ENCODE assay signal across 8 cellular contexts in genomic region chr12:57590892-57591566, GRCh38. TPM values are rescaled to one million over a fixed set of nuclear protein-coding genes. Genes with fewer than 3 reads are reported as not detected.
A peak's percentile ranks its signal among the peaks of the same experiment; 100 is the strongest.
DNase-seq lines count a peak whose midpoint lies in the region; ATAC-seq and TF ChIP-seq lines count a peak whose summit lies in the region.

TSS of gene PIP4K2C (plus strand) at chr12:57591192. CDS start at chr12:57591290, 98 bp downstream.

- peak within 1 kb of the TSS; percentile 54 for H3K14ac ChIP-seq in H9 (ENCODE audit: insufficient read depth, low read length)

- H3K18ac ChIP-seq in H9 (ENCODE audit: insufficient read length, low read depth, low read length), result peak within 1 kb of the TSS; percentile 85

- H4K20me1 ChIP-seq in H9 (ENCODE audit: control insufficient read depth, insufficient read depth, insufficient read length) (no peaks in the 10 kb centered on the region), MM.1S (ENCODE audit: insufficient read depth, low read length) (no peaks in the 10 kb centered on the region), SK-N-SH (ENCODE audit: insufficient read depth) (no peaks in the 10 kb centered on the region)

- no peak within 1 kb of the TSS for H4K8ac ChIP-seq in H9 (replicated peaks; ENCODE audit: insufficient read length, low read depth, low read length)

- H4K91ac ChIP-seq in H9 (ENCODE audit: insufficient read length, low read depth, low read length), result no peak within 1 kb of the TSS

- H3K27ac ChIP-seq in H9 (ENCODE audit: insufficient read length, low read depth, low read length), result peak within 1 kb of the TSS; percentile 36
- peak within 1 kb of the TSS; percentile 10; the same call in 1 of the 2 replicates for H3K27ac ChIP-seq in MM.1S (ENCODE audit: low read length)
- H3K27ac ChIP-seq in SK-N-SH (ENCODE audit: low read depth in 2 of 2, low read length in 1 of 2), result peak within 1 kb of the TSS; percentile 6 to 47; a peak in 2 of 4 replicates
- H3K27ac ChIP-seq in temporal lobe (ENCODE audit: low read depth, low read length), result peak within 1 kb of the TSS; percentile 70

- H3K27me3 ChIP-seq in H9 (ENCODE audit: insufficient read depth, low read length) (no peaks in the 10 kb centered on the region), MM.1S (replicated peaks; ENCODE audit: insufficient read depth, low read length) (peaks cover 22% of the 10 kb centered on the region; the same call in 1 of the 2 replicates), SK-N-SH (ENCODE audit: insufficient read depth) (no peaks in the 10 kb centered on the region)

- H3K4me1 Mint-ChIP-seq in H9, result peaks cover 15 to 20% of the 10 kb centered on the region in 2 experiments

- peaks cover 8% of the 10 kb centered on the region for H3K79me1 ChIP-seq in H9 (ENCODE audit: insufficient read depth, low read depth, low read length, poor library complexity, severe bottlenecking)

- no CpG with 5 or more reads among the region's 61 CpGs for WGBS in H9 (ENCODE audit: extremely low coverage, insufficient read length, low lambda C conversion rate)
- 3% methylated on average over 27 of the region's 61 CpGs for WGBS in SK-N-SH (ENCODE audit: low lambda C conversion rate)

- H3K79me2 ChIP-seq in H9 (ENCODE audit: insufficient read depth, low read length) (peaks cover 3% of the 10 kb centered on the region; the same call in 1 of the 2 replicates), MM.1S (ENCODE audit: low read length) (peaks cover 23% of the 10 kb centered on the region), SK-N-SH (ENCODE audit: insufficient read depth) (peaks cover 8% of the 10 kb centered on the region; the same call in 1 of the 2 replicates)

- TF ChIP-seq EP300 in SK-N-SH (IDR thresholded peaks at IDR 0.05; ENCODE audit: borderline replicate concordance in 1 of 2, low read depth in 1 of 2, low read length in 1 of 2), result no peak

- H3K56ac ChIP-seq in H9 (ENCODE audit: insufficient read length, low read depth, low read length), result no peak within 1 kb of the TSS

- no peak within 1 kb of the TSS for H2BK120ac ChIP-seq in H9 (ENCODE audit: low read depth, low read length, poor library complexity, severe bottlenecking)

- no peak within 1 kb of the TSS for H4K5ac ChIP-seq in H9 (ENCODE audit: insufficient read length, low read depth, low read length)

- H3K27ac Mint-ChIP-seq in H9, result peak within 1 kb of the TSS; percentile 7 to 92 (median 73); a peak in 5 of 7 replicates

- peak within 1 kb of the TSS; percentile 35 for H3K9ac ChIP-seq in H9 (ENCODE audit: extremely low read depth, insufficient read length, low read length)
- peak within 1 kb of the TSS; percentile 76 for H3K9ac ChIP-seq in MM.1S (ENCODE audit: low read length)
- peak within 1 kb of the TSS; percentile 67 for H3K9ac ChIP-seq in SK-N-SH

- no peak within 1 kb of the TSS for H2BK12ac ChIP-seq in H9 (ENCODE audit: insufficient read length, low read depth, low read length)

- peak within 1 kb of the TSS; percentile 94 for H3K4me3 ChIP-seq in MM.1S (ENCODE audit: low read length)
- H3K4me3 ChIP-seq in SK-N-SH (ENCODE audit: low read depth in 2 of 2, low read length in 1 of 2), result peak within 1 kb of the TSS; percentile 89 to 92

- H2AK5ac ChIP-seq in H9 (ENCODE audit: insufficient read length, low read length), result no peak within 1 kb of the TSS

- no peak within 1 kb of the TSS for H2BK5ac ChIP-seq in H9 (ENCODE audit: insufficient read length, low read length)

- TF ChIP-seq RAD21 in SK-N-SH (IDR thresholded peaks at IDR 0.05; ENCODE audit: low read length), result no peak

- no peak for TF ChIP-seq CTCF in H9 (conservative IDR thresholded peaks at IDR 0.05)
- TF ChIP-seq CTCF in MM.1S (IDR thresholded peaks at IDR 0.05; ENCODE audit: low read length), result no peak
- TF ChIP-seq CTCF in SK-N-SH (IDR thresholded peaks at IDR 0.05), result no peak
- no peak for TF ChIP-seq CTCF in omental fat pad (IDR thresholded peaks at IDR 0.05)

- H3K4me1 ChIP-seq in H9 (ENCODE audit: insufficient read depth, low read length), result peaks cover 5% of the 10 kb centered on the region; the same call in 1 of the 2 replicates
- peaks cover 14% of the 10 kb centered on the region; the same call in 1 of the 2 replicates for H3K4me1 ChIP-seq in MM.1S (ENCODE audit: low read length)
- peaks cover 8 to 14% of the 10 kb centered on the region in 2 experiments; a peak in 2 of 4 replicates for H3K4me1 ChIP-seq in SK-N-SH (ENCODE audit: control insufficient read depth in 1 of 2, insufficient read depth in 2 of 2, low read depth in 1 of 2, low read length in 1 of 2)

- POLR2A ChIA-PET in SK-N-SH (lab: Yijun Ruan, JAX), result interaction anchor here (1.1 to 2.7 kb wide), 7 partner anchors 9 to 154 kb away, joined by 3 to 21 read pairs (median 6); partner anchors contain the start of genes ARHGEF25 and TSPAN31

- H3F3A ChIP-seq in MM.1S (ENCODE audit: insufficient read depth, low read length), result 0 out of 2 replicates have a peak, but pooled peaks cover 3% of the 10 kb centered on the region
- H3F3A ChIP-seq in SK-N-SH (replicated peaks; ENCODE audit: insufficient read depth), result peaks cover 3% of the 10 kb centered on the region

- H3T11ph ChIP-seq in H9 (ENCODE audit: low read length), result no peak within 1 kb of the TSS

- no peaks in the 10 kb centered on the region for H3K9me3 Mint-ChIP-seq in H9

- H2BK20ac ChIP-seq in H9 (ENCODE audit: low read depth, low read length, poor library complexity, severe bottlenecking), result no peak within 1 kb of the TSS

- H3K4ac ChIP-seq in H9 (ENCODE audit: low read depth, low read length), result no peak within 1 kb of the TSS

- DNase-seq in GF-D8 (lab: John Stamatoyannopoulos, UW), result peak; percentile 29
- peak; percentile 98 for DNase-seq in H9
- peak; percentile 92 for DNase-seq in MM.1S
- peak; percentile 90 for DNase-seq in SK-N-SH
- peak; percentile 72 for DNase-seq in activated naive CD4-positive, alpha-beta T cell treated with anti-CD3 and anti-CD28 coated beads, Interleukin-2, amount 50 U/mL, for 16 hours
- DNase-seq in glomerular visceral epithelial cell (ENCODE audit: extremely low spot score), result peak; percentile 84
- peak; percentile 43 for DNase-seq in omental fat pad (ENCODE audit: low spot score)

- peaks cover 16% of the 10 kb centered on the region for H3K23me2 ChIP-seq in H9 (ENCODE audit: insufficient read length, low read depth, low read length, poor library complexity, severe bottlenecking)

- peaks cover 0 to 14% (median 10%) of the 10 kb centered on the region in 3 experiments; a peak in 6 of 7 replicates for H3K36me3 Mint-ChIP-seq in H9 (ENCODE audit: insufficient read depth in 1 of 3, low read depth in 3 of 3)

- ATAC-seq in omental fat pad (ENCODE audit: low FRiP score), result peak; percentile 98

- CTCF ChIA-PET in SK-N-SH (lab: Yijun Ruan, JAX), result interaction anchor here (0.9 to 7.0 kb wide), 12 partner anchors 9 to 145 kb away, joined by 3 to 85 read pairs (median 5); partner anchors contain the start of genes B4GALNT1 and OS9

- peak within 1 kb of the TSS; percentile 24 for H2AFZ ChIP-seq in H9 (ENCODE audit: low read length)
- peak within 1 kb of the TSS; percentile 98 for H2AFZ ChIP-seq in MM.1S (ENCODE audit: low read length)
- peak within 1 kb of the TSS; percentile 82 for H2AFZ ChIP-seq in SK-N-SH (ENCODE audit: low read depth)

- no peak within 1 kb of the TSS for H3K23ac ChIP-seq in H9 (ENCODE audit: insufficient read length, low read depth, low read length)

- H3K9me3 ChIP-seq in H9 (ENCODE audit: control insufficient read depth, low read depth, low read length), result no peaks in the 10 kb centered on the region
- H3K9me3 ChIP-seq in MM.1S (replicated peaks; ENCODE audit: insufficient read depth, low read length), result no peaks in the 10 kb centered on the region
- H3K9me3 ChIP-seq in SK-N-SH, result no peaks in the 10 kb centered on the region

- H3K4me2 ChIP-seq in H9 (ENCODE audit: insufficient read depth, insufficient read length, low read length), result peak within 1 kb of the TSS; percentile 58
- peak within 1 kb of the TSS; percentile 99 for H3K4me2 ChIP-seq in MM.1S (ENCODE audit: low read depth, low read length)
- peak within 1 kb of the TSS; percentile 92 for H3K4me2 ChIP-seq in SK-N-SH

- peak within 1 kb of the TSS; percentile 84 to 93 for H3K4me3 Mint-ChIP-seq in H9

- H3K27me3 Mint-ChIP-seq in H9 (ENCODE audit: low read depth), result no peaks in the 10 kb centered on the region

- H3K9me2 ChIP-seq in MM.1S (replicated peaks; ENCODE audit: insufficient read depth, low read length), result no peaks in the 10 kb centered on the region
- no peaks in the 10 kb centered on the region for H3K9me2 ChIP-seq in SK-N-SH

- no peaks in the 10 kb centered on the region for H3K36me3 ChIP-seq in MM.1S (replicated peaks; ENCODE audit: insufficient read depth, low read length)
- H3K36me3 ChIP-seq in SK-N-SH (replicated peaks in 1 of 2; ENCODE audit: control insufficient read depth in 1 of 2, insufficient read depth in 2 of 2, low read length in 1 of 2), result peaks cover 6 to 13% of the 10 kb centered on the region in 2 experiments

- no peak within 1 kb of the TSS for H2BK15ac ChIP-seq in H9 (ENCODE audit: low read depth, low read length)

TF ChIP-seq in SK-N-SH, 30 proteins besides CTCF, POLR2A, EP300 and RAD21 (continues in another document):
- no peak for TF ChIP-seq YY1 (IDR thresholded peaks at IDR 0.05; ENCODE audit: low read depth)
- no peak for TF ChIP-seq CHD2 (IDR thresholded peaks at IDR 0.05; ENCODE audit: low read length, partially characterized antibody)
- no peak for TF ChIP-seq NRF1 (IDR thresholded peaks at IDR 0.05; ENCODE audit: low read depth, low read length)
- TF ChIP-seq, protein P1, sequence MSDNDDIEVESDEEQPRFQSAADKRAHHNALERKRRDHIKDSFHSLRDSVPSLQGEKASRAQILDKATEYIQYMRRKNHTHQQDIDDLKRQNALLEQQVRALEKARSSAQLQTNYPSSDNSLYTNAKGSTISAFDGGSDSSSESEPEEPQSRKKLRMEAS (IDR thresholded peaks at IDR 0.05; ENCODE audit: low read depth), result peak; percentile 82
- peak; percentile 87 for TF ChIP-seq ELF1 (IDR thresholded peaks at IDR 0.05)
- TF ChIP-seq SIN3A (IDR thresholded peaks at IDR 0.05; ENCODE audit: borderline replicate concordance, low read depth, low read length), result peak; percentile 67; the same call in 1 of the 2 replicates
- peak; percentile 57 for TF ChIP-seq GABPA (IDR thresholded peaks at IDR 0.05; ENCODE audit: low read depth)
- TF ChIP-seq, protein P2, sequence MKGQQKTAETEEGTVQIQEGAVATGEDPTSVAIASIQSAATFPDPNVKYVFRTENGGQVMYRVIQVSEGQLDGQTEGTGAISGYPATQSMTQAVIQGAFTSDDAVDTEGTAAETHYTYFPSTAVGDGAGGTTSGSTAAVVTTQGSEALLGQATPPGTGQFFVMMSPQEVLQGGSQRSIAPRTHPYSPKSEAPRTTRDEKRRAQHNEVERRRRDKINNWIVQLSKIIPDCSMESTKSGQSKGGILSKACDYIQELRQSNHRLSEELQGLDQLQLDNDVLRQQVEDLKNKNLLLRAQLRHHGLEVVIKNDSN (IDR thresholded peaks at IDR 0.05; ENCODE audit: borderline replicate concordance, low read depth), result peak; percentile 97
- TF ChIP-seq RCOR1 (IDR thresholded peaks at IDR 0.05; ENCODE audit: low read length), result no peak

RNA-seq across cellular contexts. Expression of gene PIP4K2C, which starts in this region (rescaled TPM):
- total RNA-seq in H9 (2021) (37.1 and 40.7 TPM in 2 replicates), omental fat pad (10 to 100 TPM; 16.9 to 21.3 (median 17.6) TPM), temporal lobe (10.3 TPM)
- 34.2 and 40.1 TPM in 2 replicates for polyA plus RNA-seq in SK-N-SH (2012; rRNA removed)
- 35.5 and 40.3 TPM in 2 replicates for polyA plus RNA-seq in SK-N-SH (2012; cell fraction: cytosol; rRNA removed)
- 25.2 and 35.0 TPM in 2 replicates for polyA plus RNA-seq in SK-N-SH (2012; cell fraction: nucleus; rRNA removed)

Comparison
In these comparisons a context has a peak if more than half of its experiments do, and no peak if none do; other contexts are left out.
1. Peak in every context shown above with its lines: DNase-seq, ATAC-seq, H3K4me3 ChIP-seq and H3K27ac ChIP-seq.
2. DNase-seq: peak in every context shown above with its lines; median percentile 98 in H9; 92 in MM.1S; 90 in SK-N-SH; 84 in glomerular visceral epithelial cell; 72 in activated naive CD4-positive, alpha-beta T cell treated with anti-CD3 and anti-CD28 coated beads, Interleukin-2, amount 50 U/mL, for 16 hours; 43 in omental fat pad; 29 in GF-D8.
3. H2AFZ ChIP-seq: peak in every context shown above with its lines; median percentile 98 in MM.1S; 82 in SK-N-SH; 24 in H9.
4. H3K27ac ChIP-seq: peak in every context shown above with its lines; median percentile 70 in temporal lobe; 36 in H9; 26 in SK-N-SH; 10 in MM.1S.